ENCODE assay signal across 24 cellular contexts in the genomic region with DNA sequence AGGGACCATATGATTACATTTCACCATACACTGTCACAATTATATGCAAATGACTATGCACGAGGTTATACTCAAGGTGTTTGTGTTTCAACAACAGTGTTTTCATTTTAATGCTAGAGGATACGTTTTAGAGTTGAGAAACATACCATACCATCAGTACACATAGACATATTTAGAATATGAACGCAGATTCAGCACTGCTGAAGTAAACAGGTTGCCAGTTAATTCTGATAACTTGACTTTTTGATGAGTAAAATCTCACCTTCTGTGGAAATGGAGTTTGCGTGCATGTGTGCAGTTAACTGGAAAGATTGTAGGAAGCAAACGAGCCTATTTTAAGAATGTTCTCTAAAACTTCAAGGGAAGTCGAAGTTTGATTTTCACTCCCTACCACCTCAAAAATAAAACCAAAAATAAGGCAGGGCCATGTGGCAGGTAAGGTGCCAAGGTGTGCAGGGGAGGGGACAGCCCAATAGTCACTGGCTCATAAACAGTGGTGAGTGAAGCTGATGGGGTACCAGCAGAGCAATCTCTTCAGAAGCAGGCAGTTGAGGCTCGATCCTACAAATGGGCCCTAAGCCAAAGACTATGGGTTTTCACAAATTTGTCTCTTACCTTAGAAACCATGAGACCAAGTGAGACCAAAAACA.
"Had no signal": no experiment of that assay in that cellular context is flagged by ENCODE, and none has a peak within 500 bp of the region (broad histone marks: within the 10 kb centered on the region; RNA-seq: fewer than 3 reads in every experiment).

No MANE protein-coding gene starts in this region.

- H3K36me3 Mint-ChIP-seq: naive B cell had no signal

- H3K9me3 ChIP-seq: heart left ventricle, psoas muscle, right lobe of liver, stomach, thoracic aorta, transverse colon had no signal

- H3K36me3 ChIP-seq: heart left ventricle, right lobe of liver, stomach, thoracic aorta, transverse colon had no signal

- ATAC-seq: esophagus mucosa, heart left ventricle, left colon, left ventricle myocardium superior, psoas muscle, right lobe of liver had no signal

- DNase-seq: cortex of kidney; dorsolateral prefrontal cortex; effector CD8-positive, alpha-beta T cell; heart left ventricle; hippocampal formation; left colon; left ventricle myocardium superior; mesenchymal stem cell; naive B cell; psoas muscle; retina; right lobe of liver; stimulated activated CD4-positive, alpha-beta T cell treated with anti-CD3 and anti-CD28 coated beads, Interleukin-4, amount 100 ng/mL, for 1 hour; stimulated activated CD8-positive, alpha-beta memory T cell treated with anti-CD3 and anti-CD28 coated beads, Interleukin-4, amount 100 ng/mL, for 48 hours; stimulated activated naive CD4-positive, alpha-beta T cell; stomach; substantia nigra; transverse colon had no signal

- H3K4me3 ChIP-seq: dorsolateral prefrontal cortex, heart left ventricle, lung, psoas muscle, right lobe of liver, stomach, thoracic aorta, transverse colon had no signal

- FAIRE-seq: frontal cortex had no signal

- H3K27me3 ChIP-seq: dorsolateral prefrontal cortex, heart left ventricle, right lobe of liver, stomach, transverse colon had no signal

- H3K27ac Mint-ChIP-seq: nephron had no signal

- H3K9me3 Mint-ChIP-seq: naive B cell, nephron had no signal

- H3K27ac ChIP-seq: dorsolateral prefrontal cortex, heart left ventricle, parathyroid adenoma, psoas muscle, right lobe of liver, stomach, thoracic aorta, transverse colon had no signal

- H3K4me3 Mint-ChIP-seq: naive B cell, nephron had no signal

- H3K27me3 Mint-ChIP-seq: naive B cell had no signal
